ENCODE assay signal across 1 cellular context in genomic region chrX:47047989-47048388, GRCh38.
A peak's percentile ranks its signal among the peaks of the same experiment; 100 is the strongest.
TF ChIP-seq lines count a peak whose summit lies in the region.

No MANE protein-coding gene starts in this region.

TF ChIP-seq in K562, 482 proteins besides CTCF, POLR2A, EP300 and RAD21 (continued from another document and continues in another):
- no peak for TF ChIP-seq BCLAF1 (IDR thresholded peaks at IDR 0.05; ENCODE audit: borderline replicate concordance in 1 of 2, control insufficient read depth in 1 of 2, low read depth in 2 of 2, low read length in 1 of 2)
- TF ChIP-seq SMARCA4 (IDR thresholded peaks at IDR 0.05) = peak; percentile 93
- TF ChIP-seq ZBTB49 (CRISPR knock-in tag; IDR thresholded peaks at IDR 0.05; ENCODE audit: borderline replicate concordance) = no peak
- peak; percentile 94 for TF ChIP-seq MYC (IDR thresholded peaks at IDR 0.05; ENCODE audit: low read depth, low read length)
- TF ChIP-seq MYC (CRISPR knock-in tag; IDR thresholded peaks at IDR 0.05; ENCODE audit: borderline replicate concordance, low read depth) = no peak
- TF ChIP-seq HNRNPL (IDR thresholded peaks at IDR 0.05; ENCODE audit: low read depth, low read length) = no peak
- TF ChIP-seq MEF2A (IDR thresholded peaks at IDR 0.05; ENCODE audit: control insufficient read depth, low read depth, low read length) = no peak
- no peak for TF ChIP-seq BRD9 (IDR thresholded peaks at IDR 0.05; ENCODE audit: low read depth, partially characterized antibody)
- TF ChIP-seq JUND (IDR thresholded peaks at IDR 0.05; ENCODE audit: borderline replicate concordance, low read depth, low read length) = peak; percentile 62; the same call in 1 of the 2 replicates
- TF ChIP-seq JUND (tag; IDR thresholded peaks at IDR 0.05; ENCODE audit: borderline replicate concordance, low read depth, low read length) = 0 out of 3 replicates have a peak, but pooled peaks have one; percentile 40
- no peak for TF ChIP-seq SAP30 (IDR thresholded peaks at IDR 0.05; ENCODE audit: borderline replicate concordance, insufficient read depth, low read depth, low read length, poor library complexity, severe bottlenecking)
- no peak for TF ChIP-seq IRF9 (tag; IDR thresholded peaks at IDR 0.05)
- TF ChIP-seq ZNF354B (CRISPR knock-in tag; IDR thresholded peaks at IDR 0.05) = no peak
- TF ChIP-seq POLR2AphosphoS5 (IDR thresholded peaks at IDR 0.05; ENCODE audit: control insufficient read depth, insufficient read depth, low read depth, low read length) = peak; percentile 84; the same call in 1 of the 2 replicates
- no peak for TF ChIP-seq RAD51 (IDR thresholded peaks at IDR 0.05; ENCODE audit: borderline replicate concordance, low read depth)
- TF ChIP-seq LARP7 (IDR thresholded peaks at IDR 0.05) = no peak
- no peak for TF ChIP-seq TAF9B (IDR thresholded peaks at IDR 0.05; ENCODE audit: partially characterized antibody)
- TF ChIP-seq ZBTB7A (IDR thresholded peaks at IDR 0.05; ENCODE audit: borderline replicate concordance, control insufficient read depth, low read depth, low read length) = no peak
- no peak for TF ChIP-seq TSHZ1 (CRISPR knock-in tag; IDR thresholded peaks at IDR 0.05)
- no peak for TF ChIP-seq ZNF224 (CRISPR knock-in tag; IDR thresholded peaks at IDR 0.05)
- no peak for TF ChIP-seq ETS1 (conservative IDR thresholded peaks at IDR 0.05; ENCODE audit: control insufficient read depth, low read depth, low read length)
- TF ChIP-seq GTF2F1 (IDR thresholded peaks at IDR 0.05; ENCODE audit: low read depth, low read length) = no peak
- TF ChIP-seq RNF219 (CRISPR knock-in tag; IDR thresholded peaks at IDR 0.05) = no peak
- no peak for TF ChIP-seq ARID3A (IDR thresholded peaks at IDR 0.05; ENCODE audit: borderline replicate concordance, low read depth, low read length)
- TF ChIP-seq RFX5 (IDR thresholded peaks at IDR 0.05; ENCODE audit: low read depth, low read length) = no peak
- TF ChIP-seq ESRRB (CRISPR knock-in tag; IDR thresholded peaks at IDR 0.05; ENCODE audit: borderline replicate concordance) = no peak
- no peak for TF ChIP-seq RFX1 (IDR thresholded peaks at IDR 0.05)
- no peak for TF ChIP-seq ZC3H4 (CRISPR knock-in tag; IDR thresholded peaks at IDR 0.05; ENCODE audit: borderline replicate concordance)
- TF ChIP-seq ZNF639 (CRISPR knock-in tag; conservative IDR thresholded peaks at IDR 0.05 in 1 of 2, IDR thresholded peaks at IDR 0.05 in 1 of 2) = peak in 1 of 2 experiments; percentile 29; a peak in 1 of 4 replicates
- 0 out of 2 replicates have a peak, but pooled peaks have one; percentile 36 for TF ChIP-seq ZNF584 (CRISPR knock-in tag; IDR thresholded peaks at IDR 0.05; ENCODE audit: low read depth)
- TF ChIP-seq ELF1 (tag; IDR thresholded peaks at IDR 0.05) = no peak
- no peak for TF ChIP-seq RBM14 (IDR thresholded peaks at IDR 0.05; ENCODE audit: borderline replicate concordance, insufficient read depth, low read depth, low read length)
- no peak for TF ChIP-seq ASH1L (IDR thresholded peaks at IDR 0.05; ENCODE audit: borderline replicate concordance, low read depth, partially characterized antibody)
